16 cellular contexts compared by ENCODE assay signal in the genomic region with DNA sequence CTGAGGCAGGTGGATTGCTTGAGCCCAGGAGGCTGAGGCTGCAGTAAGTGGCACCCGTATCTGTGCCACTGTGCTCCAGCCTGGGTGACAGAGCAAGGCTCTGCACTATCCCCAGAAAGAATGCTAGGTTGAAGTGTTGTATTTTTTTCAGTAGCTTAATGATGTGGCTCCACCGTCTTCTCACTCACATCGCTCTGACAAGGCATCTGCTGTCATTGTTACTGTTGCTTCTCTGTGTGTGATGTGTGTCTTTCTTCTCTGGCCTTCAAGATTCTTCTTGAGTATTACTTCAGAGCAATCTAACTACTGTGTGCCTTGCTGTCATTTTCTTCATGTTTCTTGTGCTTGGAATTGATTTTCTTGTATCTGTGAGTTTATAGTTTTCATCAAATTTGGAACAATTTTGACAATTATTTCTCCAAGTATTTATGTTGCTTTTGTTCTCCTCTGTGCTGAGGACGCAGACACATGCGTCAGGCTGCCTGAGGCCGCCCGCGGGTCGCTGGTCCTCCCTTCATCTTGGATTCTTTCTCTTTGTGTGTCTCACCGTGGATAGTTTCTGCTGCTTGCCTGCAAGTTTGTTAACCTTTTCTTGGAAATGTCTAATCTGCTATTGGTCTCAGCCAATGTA.
"Had no signal": no experiment of that assay in that cellular context is flagged by ENCODE, and none has a peak within 500 bp of the region (broad histone marks: within the 10 kb centered on the region; RNA-seq: fewer than 3 reads in every experiment).

No MANE protein-coding gene starts in this region.

- H3K27ac ChIP-seq: epithelial cell of prostate, esophagus muscularis mucosa, gastrocnemius medialis, heart right ventricle, left lung, lower lobe of right lung, right atrium auricular region, tibial artery, upper lobe of left lung, vagina had no signal

- H3K4me1 ChIP-seq: gastrocnemius medialis, left lung, lower lobe of right lung, tibial artery, upper lobe of left lung, vagina had no signal

- DNase-seq: effector memory CD4-positive, alpha-beta T cell; heart right ventricle; hypothalamus; left lung; naive B cell; nephron progenitor cell; stimulated activated CD4-positive, alpha-beta T cell treated with anti-CD3 and anti-CD28 coated beads, Interleukin-4, amount 100 ng/mL, for 24 hours had no signal

- H3K27me3 ChIP-seq: esophagus muscularis mucosa, gastrocnemius medialis, heart right ventricle, left lung, right atrium auricular region, tibial artery, upper lobe of left lung, vagina had no signal

- H3K36me3 ChIP-seq: left lung, lower lobe of right lung, upper lobe of left lung, vagina had no signal

- H3K9me3 ChIP-seq: esophagus muscularis mucosa, gastrocnemius medialis, heart right ventricle, left lung, lower lobe of right lung, right atrium auricular region, tibial artery, upper lobe of left lung, vagina had no signal

- ATAC-seq: gastrocnemius medialis; heart right ventricle; left lung; stimulated activated memory B cell treated with anti-CD40 and anti-IgM and Interleukin-4, amounts not matched to agents 10 μg/mL and 1 μg/mL and 100 μg/mL, for 72 hours had no signal

- H3K4me3 ChIP-seq: esophagus muscularis mucosa, gastrocnemius medialis, heart right ventricle, left lung, lower lobe of right lung, right atrium auricular region, tibial artery, upper lobe of left lung, vagina had no signal
